ENCODE assay signal across 1 cellular context in the genomic region with DNA sequence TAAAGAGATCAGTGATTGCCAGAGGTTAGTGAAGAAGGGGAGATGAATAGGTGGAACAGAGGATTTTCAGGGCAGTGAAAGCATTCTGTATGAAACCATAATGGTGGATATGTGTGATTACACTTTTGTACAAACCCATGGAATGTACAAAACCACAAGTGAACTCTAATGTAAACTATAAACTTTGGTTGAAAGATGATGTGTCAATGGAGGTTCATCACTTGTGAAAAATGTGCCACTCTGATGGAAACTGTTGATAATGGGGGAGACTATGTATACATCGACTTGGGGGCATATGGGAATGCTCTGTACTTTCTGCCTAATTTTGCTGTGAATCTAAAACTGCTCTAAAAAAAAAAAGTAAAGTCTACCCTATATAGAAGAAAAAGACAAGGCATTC.
TF ChIP-seq lines count a peak whose summit lies in the region.

No MANE protein-coding gene starts in this region.

TF ChIP-seq in SK-N-SH treated with all-trans-retinoic acid at 6 μM for 48 hours, 23 proteins besides CTCF, POLR2A, EP300 and RAD21 (continued from another document):
- TF ChIP-seq CSRNP3 (CRISPR knock-in tag; IDR thresholded peaks at IDR 0.05) (no peak), OSR1 (CRISPR knock-in tag; IDR thresholded peaks at IDR 0.05) (no peak)
- TF ChIP-seq, protein P1, sequence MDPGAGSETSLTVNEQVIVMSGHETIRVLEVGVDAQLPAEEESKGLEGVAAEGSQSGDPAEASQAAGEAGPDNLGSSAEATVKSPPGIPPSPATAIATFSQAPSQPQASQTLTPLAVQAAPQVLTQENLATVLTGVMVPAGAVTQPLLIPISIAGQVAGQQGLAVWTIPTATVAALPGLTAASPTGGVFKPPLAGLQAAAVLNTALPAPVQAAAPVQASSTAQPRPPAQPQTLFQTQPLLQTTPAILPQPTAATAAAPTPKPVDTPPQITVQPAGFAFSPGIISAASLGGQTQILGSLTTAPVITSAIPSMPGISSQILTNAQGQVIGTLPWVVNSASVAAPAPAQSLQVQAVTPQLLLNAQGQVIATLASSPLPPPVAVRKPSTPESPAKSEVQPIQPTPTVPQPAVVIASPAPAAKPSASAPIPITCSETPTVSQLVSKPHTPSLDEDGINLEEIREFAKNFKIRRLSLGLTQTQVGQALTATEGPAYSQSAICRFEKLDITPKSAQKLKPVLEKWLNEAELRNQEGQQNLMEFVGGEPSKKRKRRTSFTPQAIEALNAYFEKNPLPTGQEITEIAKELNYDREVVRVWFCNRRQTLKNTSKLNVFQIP (CRISPR knock-in tag; IDR thresholded peaks at IDR 0.05; ENCODE audit: borderline replicate concordance, low read depth) = no peak
TF ChIP-seq in SK-N-SH treated with all-trans-retinoic acid at 6 μM for 48 hours: peak in this region for 0.
